2 cellular contexts compared by ENCODE assay signal in the genomic region with DNA sequence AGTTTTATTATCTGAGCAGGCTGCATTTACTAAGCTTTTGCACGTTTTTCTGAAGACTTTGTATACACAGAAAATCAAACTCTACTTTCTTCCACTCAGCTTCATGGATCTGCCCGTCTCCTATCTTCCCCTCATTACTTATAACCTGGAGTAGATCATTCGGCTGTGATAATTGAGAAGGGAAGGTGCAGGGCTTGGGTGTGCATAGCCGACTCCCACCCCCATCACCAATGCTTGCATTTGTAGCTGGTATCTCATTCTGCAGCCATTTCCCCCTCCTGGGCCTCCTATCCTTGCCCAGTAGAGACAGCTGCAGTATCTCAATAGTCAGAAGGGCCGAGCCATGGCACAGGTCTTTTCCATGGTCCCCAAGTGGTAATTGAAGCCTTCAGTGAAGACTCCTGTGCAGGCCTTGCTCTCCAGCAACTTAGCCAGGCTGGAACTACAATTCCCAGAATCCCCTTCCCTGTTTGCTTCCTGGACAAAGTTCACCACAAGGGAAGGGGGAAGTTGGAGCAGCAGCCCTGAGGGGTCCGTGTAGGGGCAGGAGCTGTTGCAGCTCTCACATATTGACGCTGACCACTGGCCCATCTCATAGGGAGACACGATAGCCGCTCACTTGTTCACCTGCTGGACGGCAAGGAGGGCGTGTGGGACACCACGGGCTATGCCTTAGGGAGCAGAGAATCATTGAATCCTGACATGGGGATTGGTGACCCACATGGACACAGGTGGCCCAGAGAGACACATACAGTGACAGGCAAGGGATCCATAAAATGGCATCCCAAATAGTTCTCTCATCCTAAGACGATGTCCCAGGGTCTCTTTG.
TF ChIP-seq lines count a peak whose summit lies in the region.

No MANE protein-coding gene starts in this region.

TF ChIP-seq in K562, 482 proteins besides CTCF, POLR2A, EP300 and RAD21 (continues in another document):
- TF ChIP-seq SMAD3 (CRISPR knock-in tag; conservative IDR thresholded peaks at IDR 0.05) (0 out of 2 replicates have a peak, but pooled peaks have one; percentile 30), HSF4 (CRISPR knock-in tag; IDR thresholded peaks at IDR 0.05; ENCODE audit: borderline replicate concordance) (no peak), FIP1L1 (IDR thresholded peaks at IDR 0.05; ENCODE audit: low read depth, low read length, poor library complexity, severe bottlenecking) (no peak), LCOR (CRISPR knock-in tag; IDR thresholded peaks at IDR 0.05) (no peak), ZBTB1 (CRISPR knock-in tag; IDR thresholded peaks at IDR 0.05; ENCODE audit: borderline replicate concordance, low read depth) (no peak), PHB2 (IDR thresholded peaks at IDR 0.05; ENCODE audit: low read depth) (no peak), PHF21A (IDR thresholded peaks at IDR 0.05; ENCODE audit: borderline replicate concordance, low read depth) (no peak), ZNF408 (CRISPR knock-in tag; IDR thresholded peaks at IDR 0.05; ENCODE audit: low read depth) (no peak), KLF1 (tag; IDR thresholded peaks at IDR 0.05) (no peak), TCF3 (CRISPR knock-in tag; IDR thresholded peaks at IDR 0.05) (no peak), SMARCB1 (IDR thresholded peaks at IDR 0.05; ENCODE audit: insufficient read length, low read depth) (no peak), SIX5 (IDR thresholded peaks at IDR 0.05; ENCODE audit: borderline replicate concordance in 1 of 2, insufficient read depth in 1 of 2, low read depth in 1 of 2, low read length in 2 of 2) (peak; percentile 93 to 95)
- TF ChIP-seq, protein P1, sequence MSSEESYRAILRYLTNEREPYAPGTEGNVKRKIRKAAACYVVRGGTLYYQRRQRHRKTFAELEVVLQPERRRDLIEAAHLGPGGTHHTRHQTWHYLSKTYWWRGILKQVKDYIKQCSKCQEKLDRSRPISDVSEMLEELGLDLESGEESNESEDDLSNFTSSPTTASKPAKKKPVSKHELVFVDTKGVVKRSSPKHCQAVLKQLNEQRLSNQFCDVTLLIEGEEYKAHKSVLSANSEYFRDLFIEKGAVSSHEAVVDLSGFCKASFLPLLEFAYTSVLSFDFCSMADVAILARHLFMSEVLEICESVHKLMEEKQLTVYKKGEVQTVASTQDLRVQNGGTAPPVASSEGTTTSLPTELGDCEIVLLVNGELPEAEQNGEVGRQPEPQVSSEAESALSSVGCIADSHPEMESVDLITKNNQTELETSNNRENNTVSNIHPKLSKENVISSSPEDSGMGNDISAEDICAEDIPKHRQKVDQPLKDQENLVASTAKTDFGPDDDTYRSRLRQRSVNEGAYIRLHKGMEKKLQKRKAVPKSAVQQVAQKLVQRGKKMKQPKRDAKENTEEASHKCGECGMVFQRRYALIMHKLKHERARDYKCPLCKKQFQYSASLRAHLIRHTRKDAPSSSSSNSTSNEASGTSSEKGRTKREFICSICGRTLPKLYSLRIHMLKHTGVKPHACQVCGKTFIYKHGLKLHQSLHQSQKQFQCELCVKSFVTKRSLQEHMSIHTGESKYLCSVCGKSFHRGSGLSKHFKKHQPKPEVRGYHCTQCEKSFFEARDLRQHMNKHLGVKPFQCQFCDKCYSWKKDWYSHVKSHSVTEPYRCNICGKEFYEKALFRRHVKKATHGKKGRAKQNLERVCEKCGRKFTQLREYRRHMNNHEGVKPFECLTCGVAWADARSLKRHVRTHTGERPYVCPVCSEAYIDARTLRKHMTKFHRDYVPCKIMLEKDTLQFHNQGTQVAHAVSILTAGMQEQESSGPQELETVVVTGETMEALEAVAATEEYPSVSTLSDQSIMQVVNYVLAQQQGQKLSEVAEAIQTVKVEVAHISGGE (CRISPR knock-in tag; IDR thresholded peaks at IDR 0.05): peak in 2 of 3 experiments; percentile 84 to 97; a peak in 4 of 6 replicates
- TF ChIP-seq, protein P2, sequence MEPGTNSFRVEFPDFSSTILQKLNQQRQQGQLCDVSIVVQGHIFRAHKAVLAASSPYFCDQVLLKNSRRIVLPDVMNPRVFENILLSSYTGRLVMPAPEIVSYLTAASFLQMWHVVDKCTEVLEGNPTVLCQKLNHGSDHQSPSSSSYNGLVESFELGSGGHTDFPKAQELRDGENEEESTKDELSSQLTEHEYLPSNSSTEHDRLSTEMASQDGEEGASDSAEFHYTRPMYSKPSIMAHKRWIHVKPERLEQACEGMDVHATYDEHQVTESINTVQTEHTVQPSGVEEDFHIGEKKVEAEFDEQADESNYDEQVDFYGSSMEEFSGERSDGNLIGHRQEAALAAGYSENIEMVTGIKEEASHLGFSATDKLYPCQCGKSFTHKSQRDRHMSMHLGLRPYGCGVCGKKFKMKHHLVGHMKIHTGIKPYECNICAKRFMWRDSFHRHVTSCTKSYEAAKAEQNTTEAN (CRISPR knock-in tag; IDR thresholded peaks at IDR 0.05): no peak
- TF ChIP-seq, protein P3, sequence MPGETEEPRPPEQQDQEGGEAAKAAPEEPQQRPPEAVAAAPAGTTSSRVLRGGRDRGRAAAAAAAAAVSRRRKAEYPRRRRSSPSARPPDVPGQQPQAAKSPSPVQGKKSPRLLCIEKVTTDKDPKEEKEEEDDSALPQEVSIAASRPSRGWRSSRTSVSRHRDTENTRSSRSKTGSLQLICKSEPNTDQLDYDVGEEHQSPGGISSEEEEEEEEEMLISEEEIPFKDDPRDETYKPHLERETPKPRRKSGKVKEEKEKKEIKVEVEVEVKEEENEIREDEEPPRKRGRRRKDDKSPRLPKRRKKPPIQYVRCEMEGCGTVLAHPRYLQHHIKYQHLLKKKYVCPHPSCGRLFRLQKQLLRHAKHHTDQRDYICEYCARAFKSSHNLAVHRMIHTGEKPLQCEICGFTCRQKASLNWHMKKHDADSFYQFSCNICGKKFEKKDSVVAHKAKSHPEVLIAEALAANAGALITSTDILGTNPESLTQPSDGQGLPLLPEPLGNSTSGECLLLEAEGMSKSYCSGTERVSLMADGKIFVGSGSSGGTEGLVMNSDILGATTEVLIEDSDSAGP (CRISPR knock-in tag; IDR thresholded peaks at IDR 0.05): no peak
- TF ChIP-seq, protein P4, sequence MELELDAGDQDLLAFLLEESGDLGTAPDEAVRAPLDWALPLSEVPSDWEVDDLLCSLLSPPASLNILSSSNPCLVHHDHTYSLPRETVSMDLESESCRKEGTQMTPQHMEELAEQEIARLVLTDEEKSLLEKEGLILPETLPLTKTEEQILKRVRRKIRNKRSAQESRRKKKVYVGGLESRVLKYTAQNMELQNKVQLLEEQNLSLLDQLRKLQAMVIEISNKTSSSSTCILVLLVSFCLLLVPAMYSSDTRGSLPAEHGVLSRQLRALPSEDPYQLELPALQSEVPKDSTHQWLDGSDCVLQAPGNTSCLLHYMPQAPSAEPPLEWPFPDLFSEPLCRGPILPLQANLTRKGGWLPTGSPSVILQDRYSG (tag; conservative IDR thresholded peaks at IDR 0.05; ENCODE audit: low read depth): no peak

TF ChIP-seq in neural cell, 6 proteins besides CTCF, POLR2A, EP300 and RAD21:
- TF ChIP-seq POLR2AphosphoS5 (IDR thresholded peaks at IDR 0.05) (no peak), EZH2 (IDR thresholded peaks at IDR 0.05; ENCODE audit: borderline replicate concordance, insufficient read depth, low read length, poor library complexity, severe bottlenecking) (no peak), MXI1 (conservative IDR thresholded peaks at IDR 0.05; ENCODE audit: poor library complexity, severe bottlenecking) (no peak), TAF1 (IDR thresholded peaks at IDR 0.05; ENCODE audit: low read depth) (no peak), SMC3 (conservative IDR thresholded peaks at IDR 0.05; ENCODE audit: poor library complexity) (no peak)
- TF ChIP-seq, protein P5, sequence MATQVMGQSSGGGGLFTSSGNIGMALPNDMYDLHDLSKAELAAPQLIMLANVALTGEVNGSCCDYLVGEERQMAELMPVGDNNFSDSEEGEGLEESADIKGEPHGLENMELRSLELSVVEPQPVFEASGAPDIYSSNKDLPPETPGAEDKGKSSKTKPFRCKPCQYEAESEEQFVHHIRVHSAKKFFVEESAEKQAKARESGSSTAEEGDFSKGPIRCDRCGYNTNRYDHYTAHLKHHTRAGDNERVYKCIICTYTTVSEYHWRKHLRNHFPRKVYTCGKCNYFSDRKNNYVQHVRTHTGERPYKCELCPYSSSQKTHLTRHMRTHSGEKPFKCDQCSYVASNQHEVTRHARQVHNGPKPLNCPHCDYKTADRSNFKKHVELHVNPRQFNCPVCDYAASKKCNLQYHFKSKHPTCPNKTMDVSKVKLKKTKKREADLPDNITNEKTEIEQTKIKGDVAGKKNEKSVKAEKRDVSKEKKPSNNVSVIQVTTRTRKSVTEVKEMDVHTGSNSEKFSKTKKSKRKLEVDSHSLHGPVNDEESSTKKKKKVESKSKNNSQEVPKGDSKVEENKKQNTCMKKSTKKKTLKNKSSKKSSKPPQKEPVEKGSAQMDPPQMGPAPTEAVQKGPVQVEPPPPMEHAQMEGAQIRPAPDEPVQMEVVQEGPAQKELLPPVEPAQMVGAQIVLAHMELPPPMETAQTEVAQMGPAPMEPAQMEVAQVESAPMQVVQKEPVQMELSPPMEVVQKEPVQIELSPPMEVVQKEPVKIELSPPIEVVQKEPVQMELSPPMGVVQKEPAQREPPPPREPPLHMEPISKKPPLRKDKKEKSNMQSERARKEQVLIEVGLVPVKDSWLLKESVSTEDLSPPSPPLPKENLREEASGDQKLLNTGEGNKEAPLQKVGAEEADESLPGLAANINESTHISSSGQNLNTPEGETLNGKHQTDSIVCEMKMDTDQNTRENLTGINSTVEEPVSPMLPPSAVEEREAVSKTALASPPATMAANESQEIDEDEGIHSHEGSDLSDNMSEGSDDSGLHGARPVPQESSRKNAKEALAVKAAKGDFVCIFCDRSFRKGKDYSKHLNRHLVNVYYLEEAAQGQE (IDR thresholded peaks at IDR 0.05; ENCODE audit: borderline replicate concordance): no peak
